In the genomic region with DNA sequence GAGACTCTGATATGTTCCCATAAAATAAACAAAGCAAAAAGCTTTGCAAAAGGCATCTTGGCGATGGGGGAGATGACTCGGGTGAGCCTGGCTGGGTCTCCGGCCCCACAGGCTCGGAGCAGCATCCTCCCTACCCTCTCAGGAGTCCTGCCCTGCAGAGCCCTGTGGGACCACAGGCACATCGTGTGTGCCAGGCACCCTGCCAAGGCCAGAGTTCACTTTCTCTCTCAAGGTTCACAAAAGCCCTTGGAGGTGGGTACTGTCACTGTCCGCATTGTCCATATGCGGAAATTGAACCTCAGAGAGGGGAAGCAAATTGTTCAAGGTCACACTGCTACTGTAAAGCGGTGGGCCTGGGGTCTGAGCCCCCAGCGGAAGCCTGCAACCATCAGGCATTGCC, we compare ENCODE assay signal across 2 cellular contexts.
TF ChIP-seq lines count a peak whose summit lies in the region.

No MANE protein-coding gene starts in this region.

TF ChIP-seq in IMR-90, 13 proteins besides CTCF, POLR2A, EP300 and RAD21:
- no peak for TF ChIP-seq MXI1 (IDR thresholded peaks at IDR 0.05; ENCODE audit: borderline replicate concordance, low read depth, low read length)
- no peak for TF ChIP-seq CHD1 (IDR thresholded peaks at IDR 0.05; ENCODE audit: low read depth, low read length)
- no peak for TF ChIP-seq RFX5 (IDR thresholded peaks at IDR 0.05; ENCODE audit: low read depth, low read length)
- TF ChIP-seq MAZ (IDR thresholded peaks at IDR 0.05; ENCODE audit: borderline replicate concordance, low read depth, low read length): no peak
- TF ChIP-seq NFE2L2 (IDR thresholded peaks at IDR 0.05; ENCODE audit: low read depth, low read length): no peak
- no peak for TF ChIP-seq CEBPB (IDR thresholded peaks at IDR 0.05; ENCODE audit: low read depth, low read length)
- TF ChIP-seq MAFK (IDR thresholded peaks at IDR 0.05; ENCODE audit: low read depth, low read length): no peak
- TF ChIP-seq BHLHE40 (IDR thresholded peaks at IDR 0.05; ENCODE audit: low read depth, low read length): no peak
- TF ChIP-seq FOS (IDR thresholded peaks at IDR 0.05; ENCODE audit: low read depth, low read length): no peak
- TF ChIP-seq, protein P1, sequence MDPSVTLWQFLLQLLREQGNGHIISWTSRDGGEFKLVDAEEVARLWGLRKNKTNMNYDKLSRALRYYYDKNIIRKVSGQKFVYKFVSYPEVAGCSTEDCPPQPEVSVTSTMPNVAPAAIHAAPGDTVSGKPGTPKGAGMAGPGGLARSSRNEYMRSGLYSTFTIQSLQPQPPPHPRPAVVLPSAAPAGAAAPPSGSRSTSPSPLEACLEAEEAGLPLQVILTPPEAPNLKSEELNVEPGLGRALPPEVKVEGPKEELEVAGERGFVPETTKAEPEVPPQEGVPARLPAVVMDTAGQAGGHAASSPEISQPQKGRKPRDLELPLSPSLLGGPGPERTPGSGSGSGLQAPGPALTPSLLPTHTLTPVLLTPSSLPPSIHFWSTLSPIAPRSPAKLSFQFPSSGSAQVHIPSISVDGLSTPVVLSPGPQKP (IDR thresholded peaks at IDR 0.05; ENCODE audit: borderline replicate concordance, low read depth, low read length): no peak
- no peak for TF ChIP-seq RCOR1 (IDR thresholded peaks at IDR 0.05; ENCODE audit: insufficient replicate concordance, low read length)
- TF ChIP-seq, protein P2, sequence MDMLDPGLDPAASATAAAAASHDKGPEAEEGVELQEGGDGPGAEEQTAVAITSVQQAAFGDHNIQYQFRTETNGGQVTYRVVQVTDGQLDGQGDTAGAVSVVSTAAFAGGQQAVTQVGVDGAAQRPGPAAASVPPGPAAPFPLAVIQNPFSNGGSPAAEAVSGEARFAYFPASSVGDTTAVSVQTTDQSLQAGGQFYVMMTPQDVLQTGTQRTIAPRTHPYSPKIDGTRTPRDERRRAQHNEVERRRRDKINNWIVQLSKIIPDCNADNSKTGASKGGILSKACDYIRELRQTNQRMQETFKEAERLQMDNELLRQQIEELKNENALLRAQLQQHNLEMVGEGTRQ (IDR thresholded peaks at IDR 0.05; ENCODE audit: low read depth, low read length): no peak
- no peak for TF ChIP-seq SMC3 (IDR thresholded peaks at IDR 0.05; ENCODE audit: low read depth, low read length)

TF ChIP-seq in HepG2, 621 proteins besides CTCF, POLR2A, EP300 and RAD21:
- TF ChIP-seq MZF1 (CRISPR knock-in tag; IDR thresholded peaks at IDR 0.05; ENCODE audit: borderline replicate concordance): no peak
- 0 out of 2 replicates have a peak, but pooled peaks have one; percentile 45 for TF ChIP-seq HNRNPL (IDR thresholded peaks at IDR 0.05; ENCODE audit: low read depth, low read length)
